19 cellular contexts compared by ENCODE assay signal in genomic region chr1:53303651-53304515, GRCh38. TPM values are rescaled to one million over a fixed set of nuclear protein-coding genes. Genes with fewer than 3 reads are reported as not detected.
A peak's percentile ranks its signal among the peaks of the same experiment; 100 is the strongest.
DNase-seq lines count a peak whose midpoint lies in the region; ATAC-seq and TF ChIP-seq lines count a peak whose summit lies in the region.
"Had no signal": no experiment of that assay in that cellular context is flagged by ENCODE, and none has a peak within 500 bp of the region (broad histone marks: within the 10 kb centered on the region; RNA-seq: fewer than 3 reads in every experiment).

No MANE protein-coding gene starts in this region.

- H3K27ac Mint-ChIP-seq in GM23338: peak overlapping the region; percentile 40
- peak overlapping the region; percentile 93 to 98 (median 95) for H3K27ac Mint-ChIP-seq in brain
- no peak overlapping the region for H3K27ac Mint-ChIP-seq in CD8-positive, alpha-beta T cell
- H3K27ac Mint-ChIP-seq: activated naive CD8-positive, alpha-beta T cell treated with anti-CD3 and anti-CD28 coated beads for 36 hours had no signal

- no peak for ATAC-seq in GM23338
- ATAC-seq in CD8-positive, alpha-beta T cell: no peak
- ATAC-seq: esophagus mucosa; stimulated activated naive CD8-positive, alpha-beta T cell treated with anti-CD3 and anti-CD28 coated beads, Interleukin-15, amount 100 ng/mL, for 72 hours had no signal

- H3K79me2 ChIP-seq in GM23338 (replicated peaks; ENCODE audit: insufficient read depth) (peaks cover 68% of the 10 kb centered on the region), neural cell (replicated peaks; ENCODE audit: insufficient read depth, low read length) (peaks cover 55% of the 10 kb centered on the region)

- peaks cover 35% of the 10 kb centered on the region for H3K27me3 Mint-ChIP-seq in GM23338 (ENCODE audit: insufficient read depth, low read depth, poor library complexity)
- no peaks in the 10 kb centered on the region for H3K27me3 Mint-ChIP-seq in brain
- H3K27me3 Mint-ChIP-seq in CD8-positive, alpha-beta T cell (ENCODE audit: low read depth): no peaks in the 10 kb centered on the region
- H3K27me3 Mint-ChIP-seq: activated naive CD8-positive, alpha-beta T cell treated with anti-CD3 and anti-CD28 coated beads for 36 hours; stimulated activated naive CD8-positive, alpha-beta T cell treated with anti-CD3 and anti-CD28 coated beads, Interleukin-15, amount 100 ng/mL, for 72 hours had no signal

- no peaks in the 10 kb centered on the region for H3K27me3 ChIP-seq in GM23338 (ENCODE audit: insufficient read depth)
- H3K27me3 ChIP-seq in neural cell (ENCODE audit: insufficient read depth, low read depth, low read length): no peaks in the 10 kb centered on the region
- H3K27me3 ChIP-seq in CD8-positive, alpha-beta T cell (ENCODE audit: insufficient read depth, low read length): no peaks in the 10 kb centered on the region
- H3K27me3 ChIP-seq: BLaER1, colonic mucosa, spleen had no signal

- H4K20me1 ChIP-seq in GM23338 (replicated peaks; ENCODE audit: insufficient read depth) (peaks cover 27% of the 10 kb centered on the region), neural cell (ENCODE audit: insufficient read depth) (no peaks in the 10 kb centered on the region)

- H3K4me3 Mint-ChIP-seq in GM23338 (no peak overlapping the region), brain (peak overlapping the region; percentile 8 to 75 (median 66))
- no peak overlapping the region for H3K4me3 Mint-ChIP-seq in CD8-positive, alpha-beta T cell
- H3K4me3 Mint-ChIP-seq: activated naive CD8-positive, alpha-beta T cell treated with anti-CD3 and anti-CD28 coated beads for 36 hours; stimulated activated naive CD8-positive, alpha-beta T cell treated with anti-CD3 and anti-CD28 coated beads, Interleukin-15, amount 100 ng/mL, for 72 hours had no signal

- TF ChIP-seq RAD21 in neural cell (conservative IDR thresholded peaks at IDR 0.05): no peak

- CTCF ChIA-PET in CD8-positive, alpha-beta T cell (lab: Charles Lee): interaction anchor here (0.8 kb wide), 1 partner anchor 25 kb away, joined by 3 read pairs; no protein-coding TSS in a partner anchor

- H2AFZ ChIP-seq in GM23338: no peak overlapping the region
- H2AFZ ChIP-seq in neural cell (ENCODE audit: low read depth, low read length): no peak overlapping the region

- H3K27ac ChIP-seq in GM23338 (ENCODE audit: low read depth) (no peak overlapping the region), neural cell (ENCODE audit: low read length) (peak overlapping the region; percentile 38)
- no peak overlapping the region for H3K27ac ChIP-seq in CD8-positive, alpha-beta T cell (ENCODE audit: low read depth, low read length)
- H3K27ac ChIP-seq: BLaER1, colonic mucosa, spleen had no signal

- no peak for TF ChIP-seq EP300 in neural cell (conservative IDR thresholded peaks at IDR 0.05; ENCODE audit: poor library complexity, severe bottlenecking)

- H3K9me3 Mint-ChIP-seq in GM23338: no peaks in the 10 kb centered on the region
- no peaks in the 10 kb centered on the region for H3K9me3 Mint-ChIP-seq in brain
- no peaks in the 10 kb centered on the region for H3K9me3 Mint-ChIP-seq in CD8-positive, alpha-beta T cell
- H3K9me3 Mint-ChIP-seq: activated naive CD8-positive, alpha-beta T cell treated with anti-CD3 and anti-CD28 coated beads for 36 hours; stimulated activated naive CD8-positive, alpha-beta T cell treated with anti-CD3 and anti-CD28 coated beads, Interleukin-15, amount 100 ng/mL, for 72 hours had no signal

- intact Hi-C loops in CD8-positive, alpha-beta T cell (cut with DNase I, micrococcal nuclease): no loop called here

- POLR2A ChIA-PET in CD8-positive, alpha-beta T cell (lab: Charles Lee): no interaction called here

- no peaks in the 10 kb centered on the region for H3K9me3 ChIP-seq in neural cell (ENCODE audit: low read length)
- H3K9me3 ChIP-seq in CD8-positive, alpha-beta T cell (ENCODE audit: low read length): no peaks in the 10 kb centered on the region
- H3K9me3 ChIP-seq: BLaER1, colonic mucosa, spleen had no signal

- no peak for TF ChIP-seq CTCF in GM23338 (conservative IDR thresholded peaks at IDR 0.05; ENCODE audit: low read depth in 2 of 2)
- no peak for TF ChIP-seq CTCF in brain (conservative IDR thresholded peaks at IDR 0.05)
- no peak for TF ChIP-seq CTCF in neural cell (IDR thresholded peaks at IDR 0.05; ENCODE audit: poor library complexity, severe bottlenecking)
- no peak for TF ChIP-seq CTCF in CD8-positive, alpha-beta T cell (IDR thresholded peaks at IDR 0.05)

- H3K4me1 Mint-ChIP-seq in GM23338: peaks cover 60% of the 10 kb centered on the region
- peaks cover 78% of the 10 kb centered on the region for H3K4me1 Mint-ChIP-seq in brain
- peaks cover 12% of the 10 kb centered on the region for H3K4me1 Mint-ChIP-seq in CD8-positive, alpha-beta T cell (ENCODE audit: low read depth)

- peaks cover 60% of the 10 kb centered on the region for H3K36me3 Mint-ChIP-seq in GM23338 (ENCODE audit: low read depth)
- H3K36me3 Mint-ChIP-seq in brain: no peaks in the 10 kb centered on the region
- H3K36me3 Mint-ChIP-seq in CD8-positive, alpha-beta T cell: no peaks in the 10 kb centered on the region

- DNase-seq in GM23338 (ENCODE audit: low spot score): no peak
- DNase-seq in NCI-H446 (lab: John Stamatoyannopoulos, UW): peak; percentile 85 to 91
- DNase-seq in NCI-H226: no peak
- DNase-seq in NK-92 treated with Interleukin-12 subunit alpha and Interleukin-12 subunit beta, amount 100 ng/mL, for 24 hours (lab: John Stamatoyannopoulos, UW): no peak
- no peak for DNase-seq in CD8-positive, alpha-beta T cell
- DNase-seq in SIG-M5 treated with dmso at 0.1 percent for 504 hours (lab: John Stamatoyannopoulos, UW; ENCODE audit: unreplicated experiment): no peak
- DNase-seq: activated CD4-positive, CD25-positive, alpha-beta regulatory T cell treated with anti-CD3 and anti-CD28 coated beads, Interleukin-2, amount 50 U/mL, for 72 hours; activated naive CD8-positive, alpha-beta T cell treated with anti-CD3 and anti-CD28 coated beads for 36 hours; colonic mucosa; glutamatergic neuron; MV-4-11; NCI-H510A; RPMI8226; spleen; stimulated activated naive CD8-positive, alpha-beta T cell treated with anti-CD3 and anti-CD28 coated beads, Interleukin-15, amount 100 ng/mL, for 72 hours had no signal

- no peaks in the 10 kb centered on the region for H3K9me2 ChIP-seq in GM23338 (ENCODE audit: insufficient read depth)
- H3K9me2 ChIP-seq in neural cell (ENCODE audit: insufficient read depth, low read length): no peaks in the 10 kb centered on the region

- H3K4me3 ChIP-seq in GM23338 (no peak overlapping the region), neural cell (ENCODE audit: low read length) (no peak overlapping the region)
- no peak overlapping the region for H3K4me3 ChIP-seq in CD8-positive, alpha-beta T cell (ENCODE audit: low read depth, low read length)
- H3K4me3 ChIP-seq: BLaER1, colonic mucosa, spleen had no signal

- H3F3A ChIP-seq in GM23338 (replicated peaks; ENCODE audit: low read depth) (no peaks in the 10 kb centered on the region), neural cell (ENCODE audit: insufficient read depth, low read length, poor library complexity, severe bottlenecking) (no peaks in the 10 kb centered on the region)

- H3K36me3 ChIP-seq in GM23338 (ENCODE audit: insufficient read depth): peaks cover 5% of the 10 kb centered on the region; the same call in 1 of the 2 replicates
- no peaks in the 10 kb centered on the region for H3K36me3 ChIP-seq in neural cell (ENCODE audit: insufficient read depth, low read length)
- H3K36me3 ChIP-seq in CD8-positive, alpha-beta T cell (ENCODE audit: insufficient read depth, low read length): no peaks in the 10 kb centered on the region
- H3K36me3 ChIP-seq: colonic mucosa, spleen had no signal

- peak overlapping the region; percentile 11 for H3K9ac ChIP-seq in neural cell (ENCODE audit: low read length)
- H3K9ac ChIP-seq: BLaER1 had no signal

- peaks cover 10% of the 10 kb centered on the region; the same call in 1 of the 2 replicates for H3K4me1 ChIP-seq in GM23338 (ENCODE audit: insufficient read depth)
- H3K4me1 ChIP-seq in CD8-positive, alpha-beta T cell (ENCODE audit: insufficient read depth, low read length): peaks cover 4% of the 10 kb centered on the region
- H3K4me1 ChIP-seq: colonic mucosa had no signal

- no peak overlapping the region for H3K4me2 ChIP-seq in GM23338
- H3K4me2 ChIP-seq in neural cell (ENCODE audit: low read length): no peak overlapping the region
- H3K4me2 ChIP-seq: BLaER1 had no signal

TF ChIP-seq in GM23338, 12 proteins besides CTCF, POLR2A, EP300 and RAD21 (continues in another document):
- TF ChIP-seq EZH2 (IDR thresholded peaks at IDR 0.05; ENCODE audit: low read depth, unreplicated experiment) (no peak), ZNF114 (CRISPR knock-in tag; IDR thresholded peaks at IDR 0.05) (no peak), POLR2AphosphoS5 (IDR thresholded peaks at IDR 0.05; ENCODE audit: low read depth) (no peak), NANOG (IDR thresholded peaks at IDR 0.05; ENCODE audit: borderline replicate concordance) (no peak), CREB1 (CRISPR knock-in tag; IDR thresholded peaks at IDR 0.05; ENCODE audit: low read depth) (no peak), ZNF331 (CRISPR knock-in tag; IDR thresholded peaks at IDR 0.05; ENCODE audit: low read depth) (no peak), STAT1 (IDR thresholded peaks at IDR 0.05; ENCODE audit: unreplicated experiment) (no peak)

TF ChIP-seq in neural cell, 6 proteins besides CTCF, POLR2A, EP300 and RAD21 (continues in another document):
- TF ChIP-seq MXI1 (conservative IDR thresholded peaks at IDR 0.05; ENCODE audit: poor library complexity, severe bottlenecking): no peak

RNA-seq across cellular contexts. Expression of gene LRP8, which starts 24.0 kb away (rescaled TPM):
- 71.1 and 72.4 TPM in 2 replicates for total RNA-seq in GM23338 (2014; rRNA removed; shearing (Covaris generic))
- 27.8 and 28.3 TPM in 2 replicates for polyA plus RNA-seq in GM23338 (2016; fragmentation: Nextera tagmentation; extraction: Ambion mirVana)
- polyA plus RNA-seq in brain (ENCODE audit: insufficient read depth, low read depth, low replicate concordance): 17.4 TPM
- polyA plus RNA-seq in neural cell: 65.8 TPM in 2 replicates
- 97.9 and 112 TPM in 2 replicates for polyA minus RNA-seq in neural cell
- 1 to 10 TPM; 7.8 to 8.9 TPM for total RNA-seq in CD8-positive, alpha-beta T cell

Comparison
In these comparisons a context has a peak if more than half of its experiments do, and no peak if none do; other contexts are left out.
1. DNase-seq: peak in NCI-H446 (2 of 2); none in GM23338 (single experiment), NCI-H226 (single experiment), NK-92 treated with Interleukin-12 subunit alpha and Interleukin-12 subunit beta, amount 100 ng/mL, for 24 hours (single experiment), CD8-positive, alpha-beta T cell (0 of 7) and SIG-M5 treated with dmso at 0.1 percent for 504 hours (single experiment).
2. H3K4me3 Mint-ChIP-seq: peak in brain (5 of 5); none in GM23338 (single experiment) and CD8-positive, alpha-beta T cell (single experiment).